Comparison of ENCODE assay signal across 10 cellular contexts in genomic region chr14:93045965-93046695, GRCh38.
DNase-seq lines count a peak whose midpoint lies in the region; ATAC-seq, FAIRE-seq and TF ChIP-seq lines count a peak whose summit lies in the region.
"Had no signal": no experiment of that assay in that cellular context is flagged by ENCODE, and none has a peak within 500 bp of the region (broad histone marks: within the 10 kb centered on the region; RNA-seq: fewer than 3 reads in every experiment).

No MANE protein-coding gene starts in this region.

- H3K4me1 ChIP-seq in HepG2 (ENCODE audit: insufficient read depth, low read length) (peaks cover 85% of the 10 kb centered on the region), right lobe of liver (peaks cover 0 to 25% (median 10%) of the 10 kb centered on the region in 4 donors), vagina (peaks cover 84% of the 10 kb centered on the region), mesendoderm (ENCODE audit: control insufficient read depth, low read depth, low read length) (peaks cover 7% of the 10 kb centered on the region)

- H2BK5ac ChIP-seq in mesendoderm (ENCODE audit: low read length): no peak overlapping the region

- H3K4me1 Mint-ChIP-seq in immature natural killer cell: peaks cover 61 to 64% of the 10 kb centered on the region in 2 donors

- H3K9me3 ChIP-seq in HepG2 (ENCODE audit: low read length) (no peaks in the 10 kb centered on the region), right lobe of liver (no peaks in the 10 kb centered on the region), vagina (no peaks in the 10 kb centered on the region)
- H3K9me3 ChIP-seq: pancreas had no signal

- intact Hi-C loops in HepG2 (cut with micrococcal nuclease; ENCODE audit: unreplicated experiment): loop anchor here (1.0 kb wide), 1 partner anchor 10 kb away; no protein-coding TSS in a partner anchor
- intact Hi-C loops in right lobe of liver (cut with DNase I): no loop called here
- intact Hi-C loops in vagina (cut with DNase I): loop anchor here (10.0 kb wide), 1 partner anchor 69 kb away; the partner anchor contains the start of gene ITPK1

- ATAC-seq in HepG2: no peak
- ATAC-seq in right lobe of liver: no peak
- ATAC-seq: pancreas had no signal

- no TSS peak for BruUV-seq in HepG2 (replicated peaks; lab: Mats Ljungman, UMichigan)

- peak overlapping the region; percentile 34 to 93 (median 57) for H3K27ac Mint-ChIP-seq in immature natural killer cell

- no peak for TF ChIP-seq RAD21 in HepG2 (CRISPR knock-in tag; IDR thresholded peaks at IDR 0.05)

- H3K27me3 ChIP-seq in HepG2 (ENCODE audit: control insufficient read depth in 1 of 2, insufficient read depth in 2 of 2, low read length in 2 of 2): no peaks in the 10 kb centered on the region
- H3K27me3 ChIP-seq in right lobe of liver: no peaks in the 10 kb centered on the region
- H3K27me3 ChIP-seq in vagina: no peaks in the 10 kb centered on the region
- no peaks in the 10 kb centered on the region for H3K27me3 ChIP-seq in mesendoderm (ENCODE audit: insufficient read depth, low read length, poor library complexity)
- H3K27me3 ChIP-seq: pancreas had no signal

- H3K27ac ChIP-seq in HepG2 (ENCODE audit: extremely low read length, insufficient read depth, low read length) (no peak overlapping the region), right lobe of liver (no peak overlapping the region), vagina (peak overlapping the region; percentile 61), mesendoderm (ENCODE audit: low read depth, low read length) (no peak overlapping the region)

- H4K5ac ChIP-seq in mesendoderm (ENCODE audit: low read length): no peak overlapping the region

- no peak overlapping the region for H4K8ac ChIP-seq in mesendoderm (ENCODE audit: low read depth, low read length)

- H3K4me3 Mint-ChIP-seq in immature natural killer cell: peak overlapping the region; percentile 17 to 67 (median 57)

- no peaks in the 10 kb centered on the region for H3K79me2 ChIP-seq in HepG2 (ENCODE audit: insufficient read depth, low read length)
- H3K79me2 ChIP-seq in mesendoderm (ENCODE audit: control insufficient read depth, insufficient read depth, low read length): no peaks in the 10 kb centered on the region

- peaks cover 0 to 8% (median 4%) of the 10 kb centered on the region in 3 donors for H3K27me3 Mint-ChIP-seq in immature natural killer cell (ENCODE audit: low read depth in 3 of 3)

- no peak overlapping the region for H2AK5ac ChIP-seq in mesendoderm (ENCODE audit: low read length)

- no peak overlapping the region for H3K23ac ChIP-seq in mesendoderm (ENCODE audit: low read length)

- TF ChIP-seq CTCF in HepG2 (CRISPR knock-in tag; IDR thresholded peaks at IDR 0.05): no peak
- TF ChIP-seq CTCF in right lobe of liver (IDR thresholded peaks at IDR 0.05): no peak
- no peak for TF ChIP-seq CTCF in vagina (IDR thresholded peaks at IDR 0.05)

- H2BK15ac ChIP-seq in mesendoderm (replicated peaks; ENCODE audit: low read depth): no peak overlapping the region

- H2BK120ac ChIP-seq in mesendoderm (ENCODE audit: low read depth, low read length): no peak overlapping the region

- H3K79me1 ChIP-seq in mesendoderm (ENCODE audit: low read length): no peaks in the 10 kb centered on the region

- no peak overlapping the region for H3K56ac ChIP-seq in mesendoderm (ENCODE audit: low read length)

- no peak for FAIRE-seq in HepG2 (lab: Jason Lieb, UNC)
- FAIRE-seq: pancreas had no signal

- no peak overlapping the region for H2AFZ ChIP-seq in HepG2 (ENCODE audit: low read length)

- TF ChIP-seq POLR2A in HepG2 (IDR thresholded peaks at IDR 0.05; ENCODE audit: insufficient read depth in 1 of 2, low read depth in 2 of 2, low read length in 2 of 2) (no peak), right lobe of liver (IDR thresholded peaks at IDR 0.05) (no peak), vagina (IDR thresholded peaks at IDR 0.05) (no peak)

- POLR2A ChIA-PET in HepG2 (lab: Yijun Ruan, JAX): no interaction called here

- WGBS in HepG2 (ENCODE audit: low lambda C conversion rate): 93% methylated on average over 15 of the region's 15 CpGs
- WGBS in right lobe of liver (ENCODE audit: insufficient coverage, low coverage, low lambda C conversion rate, missing lambda C conversion rate): 85% methylated on average over 12 of the region's 15 CpGs
- no CpG with 5 or more reads among the region's 15 CpGs for WGBS in mesendoderm (ENCODE audit: extremely low coverage, insufficient coverage, low lambda C conversion rate)

- 0 out of 2 replicates have a peak overlapping the region, but pooled peaks have one; percentile 40 for H3K4me2 ChIP-seq in HepG2 (ENCODE audit: low read depth, low read length)
- H3K4me2 ChIP-seq in mesendoderm (ENCODE audit: low read length): no peak overlapping the region

- in situ Hi-C loops in HepG2 (cut with HindIII; ENCODE audit: extremely low pct_ligation_motif_present, low pct_unique_long_range_greater_than_20kb): no loop called here

- H3K9ac ChIP-seq in HepG2 (ENCODE audit: insufficient read depth, low read depth, low read length) (no peak overlapping the region), mesendoderm (ENCODE audit: low read length) (no peak overlapping the region)

- no peak overlapping the region for H3K4ac ChIP-seq in mesendoderm (ENCODE audit: low read depth, low read length)

- no peak for DNase-seq in HepG2 (ENCODE audit: low spot score)
- DNase-seq in right lobe of liver: no peak
- peak; percentile 91 for DNase-seq in amniotic epithelial cell (ENCODE audit: low read depth)
- DNase-seq in immature natural killer cell: no peak
- no peak for DNase-seq in vagina (ENCODE audit: extremely low spot score in 2 of 2)
- no peak for DNase-seq in mesendoderm
- DNase-seq in NCI-H187 (lab: John Stamatoyannopoulos, UW): no peak
- no peak for DNase-seq in HPDE6-E6E7 (ENCODE audit: extremely low spot score)
- DNase-seq: activated CD4-positive, alpha-beta T cell treated with anti-CD3 and anti-CD28 coated beads for 1 hour had no signal

- TF ChIP-seq EP300 in HepG2 (IDR thresholded peaks at IDR 0.05; ENCODE audit: low read depth in 2 of 2, low read length in 2 of 2) (no peak), HepG2 (CRISPR knock-in tag; IDR thresholded peaks at IDR 0.05; ENCODE audit: borderline replicate concordance) (no peak)

- CTCF ChIA-PET in HepG2 (lab: Yijun Ruan, JAX; ENCODE audit: low intra/inter-chr PET ratio, low total read pairs): no interaction called here

- no peaks in the 10 kb centered on the region for H3K36me3 ChIP-seq in HepG2 (replicated peaks in 1 of 2; ENCODE audit: control insufficient read depth in 1 of 2, insufficient read depth in 2 of 2, low read length in 2 of 2)
- H3K36me3 ChIP-seq in right lobe of liver: no peaks in the 10 kb centered on the region
- no peaks in the 10 kb centered on the region for H3K36me3 ChIP-seq in vagina
- no peaks in the 10 kb centered on the region for H3K36me3 ChIP-seq in mesendoderm (ENCODE audit: control insufficient read depth, insufficient read depth, low read length)
- H3K36me3 ChIP-seq: pancreas had no signal

- no peaks in the 10 kb centered on the region for H4K20me1 ChIP-seq in HepG2 (ENCODE audit: insufficient read depth, low read length)

- no peaks in the 10 kb centered on the region for H3K9me3 Mint-ChIP-seq in immature natural killer cell

- H3K18ac ChIP-seq in mesendoderm (ENCODE audit: low read length): no peak overlapping the region

- peaks cover 0 to 7% (median 0%) of the 10 kb centered on the region in 3 donors for H3K36me3 Mint-ChIP-seq in immature natural killer cell

- no peak overlapping the region for H3K4me3 ChIP-seq in HepG2 (replicated peaks in 1 of 3; ENCODE audit: insufficient read depth in 1 of 3, low read depth in 2 of 3, low read length in 3 of 3)
- no peak overlapping the region for H3K4me3 ChIP-seq in right lobe of liver
- H3K4me3 ChIP-seq in vagina: no peak overlapping the region
- H3K4me3 ChIP-seq in mesendoderm (ENCODE audit: low read length): no peak overlapping the region
- H3K4me3 ChIP-seq: pancreas had no signal

TF ChIP-seq in HepG2, 621 proteins besides CTCF, POLR2A, EP300 and RAD21:
- no peak for TF ChIP-seq ZNF235 (CRISPR knock-in tag; IDR thresholded peaks at IDR 0.05; ENCODE audit: borderline replicate concordance)
- no peak for TF ChIP-seq FOXP4 (CRISPR knock-in tag; IDR thresholded peaks at IDR 0.05)
- TF ChIP-seq ZBTB25 (CRISPR knock-in tag; IDR thresholded peaks at IDR 0.05): no peak
- no peak for TF ChIP-seq KLF13 (CRISPR knock-in tag; IDR thresholded peaks at IDR 0.05)
- no peak for TF ChIP-seq ZNF354B (CRISPR knock-in tag; IDR thresholded peaks at IDR 0.05)
- TF ChIP-seq CBX2 (IDR thresholded peaks at IDR 0.05; ENCODE audit: low read depth, low read length): no peak
- TF ChIP-seq CBX2 (CRISPR knock-in tag; IDR thresholded peaks at IDR 0.05; ENCODE audit: low read depth): no peak
TF ChIP-seq in HepG2: peak in this region for 0.

Comparison
In these comparisons a context has a peak if more than half of its experiments do, and no peak if none do; other contexts are left out.
1. intact Hi-C loops: an anchor here in HepG2 (1.0 kb wide) and vagina (10.0 kb wide); none called in right lobe of liver.